ENCODE assay signal across 1 cellular context in the genomic region with DNA sequence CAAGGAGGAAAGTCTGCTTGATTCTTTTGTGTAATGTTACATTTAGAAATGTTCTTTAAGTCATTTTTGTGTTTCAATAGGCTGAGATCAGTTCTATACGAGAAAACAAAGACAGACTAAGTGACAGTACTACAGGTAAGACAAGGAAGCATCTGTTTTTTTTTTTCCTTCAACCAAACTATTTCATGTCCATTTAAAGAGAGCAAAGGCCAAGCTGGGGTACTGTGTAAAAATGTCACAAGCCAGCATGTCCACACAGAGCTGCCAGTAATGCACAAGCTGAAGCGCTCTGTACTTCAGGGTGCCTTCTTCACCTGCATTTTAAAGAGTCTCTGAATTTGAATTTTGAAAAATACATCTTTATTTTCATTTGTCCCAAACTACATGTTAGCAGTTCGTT.
A peak's percentile ranks its signal among the peaks of the same experiment; 100 is the strongest.
TF ChIP-seq lines count a peak whose summit lies in the region.

No MANE protein-coding gene starts in this region.

TF ChIP-seq in HepG2, 621 proteins besides CTCF, POLR2A, EP300 and RAD21 (continued from another document and continues in another):
- TF ChIP-seq HIC2 (CRISPR knock-in tag; IDR thresholded peaks at IDR 0.05; ENCODE audit: low read depth) = no peak
- TF ChIP-seq XRCC5 (optimal IDR thresholded peaks at IDR 0.05; ENCODE audit: low read length) = no peak
- no peak for TF ChIP-seq MZF1 (CRISPR knock-in tag; IDR thresholded peaks at IDR 0.05; ENCODE audit: borderline replicate concordance)
- TF ChIP-seq RERE (CRISPR knock-in tag; IDR thresholded peaks at IDR 0.05; ENCODE audit: low read depth) = no peak
- TF ChIP-seq U2AF2 (IDR thresholded peaks at IDR 0.05; ENCODE audit: low read depth, low read length) = no peak
- 0 out of 2 replicates have a peak, but pooled peaks have one; percentile 47 for TF ChIP-seq ELF3 (CRISPR knock-in tag; IDR thresholded peaks at IDR 0.05)
- 0 out of 2 replicates have a peak, but pooled peaks have one; percentile 13 for TF ChIP-seq HNF4A (CRISPR knock-in tag; IDR thresholded peaks at IDR 0.05)
- no peak for TF ChIP-seq KDM5B (CRISPR knock-in tag; IDR thresholded peaks at IDR 0.05; ENCODE audit: borderline replicate concordance)
- no peak for TF ChIP-seq ZNF160 (CRISPR knock-in tag; IDR thresholded peaks at IDR 0.05)
- no peak for TF ChIP-seq HNRNPH1 (optimal IDR thresholded peaks at IDR 0.05; ENCODE audit: low read depth, low read length)
- TF ChIP-seq, protein P1, sequence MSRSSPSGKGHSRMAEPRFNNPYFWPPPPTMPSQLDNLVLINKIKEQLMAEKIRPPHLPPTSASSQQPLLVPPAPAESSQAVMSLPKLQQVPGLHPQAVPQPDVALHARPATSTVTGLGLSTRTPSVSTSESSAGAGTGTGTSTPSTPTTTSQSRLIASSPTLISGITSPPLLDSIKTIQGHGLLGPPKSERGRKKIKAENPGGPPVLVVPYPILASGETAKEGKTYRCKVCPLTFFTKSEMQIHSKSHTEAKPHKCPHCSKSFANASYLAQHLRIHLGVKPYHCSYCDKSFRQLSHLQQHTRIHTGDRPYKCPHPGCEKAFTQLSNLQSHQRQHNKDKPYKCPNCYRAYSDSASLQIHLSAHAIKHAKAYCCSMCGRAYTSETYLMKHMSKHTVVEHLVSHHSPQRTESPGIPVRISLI (CRISPR knock-in tag; IDR thresholded peaks at IDR 0.05; ENCODE audit: borderline replicate concordance) = peak; percentile 87
- TF ChIP-seq ZNF547 (CRISPR knock-in tag; IDR thresholded peaks at IDR 0.05) = no peak
- TF ChIP-seq ZMYM3 (CRISPR knock-in tag; IDR thresholded peaks at IDR 0.05) = no peak
- no peak for TF ChIP-seq ETV6 (CRISPR knock-in tag; conservative IDR thresholded peaks at IDR 0.05)
- no peak for TF ChIP-seq ZNF790 (CRISPR knock-in tag; IDR thresholded peaks at IDR 0.05; ENCODE audit: borderline replicate concordance)
- 0 out of 2 replicates have a peak, but pooled peaks have one; percentile 9 for TF ChIP-seq ARID5B (CRISPR knock-in tag; IDR thresholded peaks at IDR 0.05)
- TF ChIP-seq, protein P2, sequence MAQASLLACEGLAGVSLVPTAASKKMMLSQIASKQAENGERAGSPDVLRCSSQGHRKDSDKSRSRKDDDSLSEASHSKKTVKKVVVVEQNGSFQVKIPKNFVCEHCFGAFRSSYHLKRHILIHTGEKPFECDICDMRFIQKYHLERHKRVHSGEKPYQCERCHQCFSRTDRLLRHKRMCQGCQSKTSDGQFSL (CRISPR knock-in tag; IDR thresholded peaks at IDR 0.05) = no peak
- TF ChIP-seq ZNF207 (IDR thresholded peaks at IDR 0.05; ENCODE audit: borderline replicate concordance) = no peak
- TF ChIP-seq TCF12 (IDR thresholded peaks at IDR 0.05) = no peak
- TF ChIP-seq TCF12 (CRISPR knock-in tag; IDR thresholded peaks at IDR 0.05) = no peak
- TF ChIP-seq RBAK (CRISPR knock-in tag; IDR thresholded peaks at IDR 0.05) = no peak
- no peak for TF ChIP-seq PRMT3 (CRISPR knock-in tag; IDR thresholded peaks at IDR 0.05; ENCODE audit: borderline replicate concordance, low read depth)
- no peak for TF ChIP-seq ZKSCAN8 (CRISPR knock-in tag; IDR thresholded peaks at IDR 0.05; ENCODE audit: borderline replicate concordance)
- TF ChIP-seq ZNF607 (CRISPR knock-in tag; IDR thresholded peaks at IDR 0.05; ENCODE audit: borderline replicate concordance) = no peak
- TF ChIP-seq ZNF296 (CRISPR knock-in tag; conservative IDR thresholded peaks at IDR 0.05) = no peak
- no peak for TF ChIP-seq GABPB1 (CRISPR knock-in tag; IDR thresholded peaks at IDR 0.05)
- TF ChIP-seq CHD2 (IDR thresholded peaks at IDR 0.05; ENCODE audit: low read depth, low read length) = no peak
- TF ChIP-seq SAP130 (CRISPR knock-in tag; IDR thresholded peaks at IDR 0.05; ENCODE audit: low read depth) = peak; percentile 20; the same call in 1 of the 2 replicates
- TF ChIP-seq NCOA1 (CRISPR knock-in tag; IDR thresholded peaks at IDR 0.05) = no peak
- TF ChIP-seq ZNF326 (CRISPR knock-in tag; IDR thresholded peaks at IDR 0.05; ENCODE audit: borderline replicate concordance) = no peak
- no peak for TF ChIP-seq ATF4 (CRISPR knock-in tag; IDR thresholded peaks at IDR 0.05)
- TF ChIP-seq ZNF562 (CRISPR knock-in tag; IDR thresholded peaks at IDR 0.05; ENCODE audit: borderline replicate concordance) = no peak
- TF ChIP-seq ATF1 (CRISPR knock-in tag; IDR thresholded peaks at IDR 0.05) = no peak
- TF ChIP-seq KAT7 (CRISPR knock-in tag; IDR thresholded peaks at IDR 0.05; ENCODE audit: borderline replicate concordance) = no peak
- TF ChIP-seq SSRP1 (CRISPR knock-in tag; IDR thresholded peaks at IDR 0.05) = no peak
- TF ChIP-seq, protein P3, sequence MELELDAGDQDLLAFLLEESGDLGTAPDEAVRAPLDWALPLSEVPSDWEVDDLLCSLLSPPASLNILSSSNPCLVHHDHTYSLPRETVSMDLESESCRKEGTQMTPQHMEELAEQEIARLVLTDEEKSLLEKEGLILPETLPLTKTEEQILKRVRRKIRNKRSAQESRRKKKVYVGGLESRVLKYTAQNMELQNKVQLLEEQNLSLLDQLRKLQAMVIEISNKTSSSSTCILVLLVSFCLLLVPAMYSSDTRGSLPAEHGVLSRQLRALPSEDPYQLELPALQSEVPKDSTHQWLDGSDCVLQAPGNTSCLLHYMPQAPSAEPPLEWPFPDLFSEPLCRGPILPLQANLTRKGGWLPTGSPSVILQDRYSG (CRISPR knock-in tag; IDR thresholded peaks at IDR 0.05) = no peak
- peak; percentile 78; the same call in 1 of the 2 replicates for TF ChIP-seq ZNF292 (CRISPR knock-in tag; IDR thresholded peaks at IDR 0.05; ENCODE audit: borderline replicate concordance, low read depth)
- TF ChIP-seq DMAP1 (CRISPR knock-in tag; IDR thresholded peaks at IDR 0.05) = no peak
- TF ChIP-seq ZNF263 (CRISPR knock-in tag; IDR thresholded peaks at IDR 0.05) = no peak
- TF ChIP-seq PPARG (CRISPR knock-in tag; conservative IDR thresholded peaks at IDR 0.05) = peak; percentile 35; the same call in 1 of the 2 replicates
- TF ChIP-seq THRA (CRISPR knock-in tag; IDR thresholded peaks at IDR 0.05; ENCODE audit: borderline replicate concordance) = no peak
- TF ChIP-seq, protein P4, sequence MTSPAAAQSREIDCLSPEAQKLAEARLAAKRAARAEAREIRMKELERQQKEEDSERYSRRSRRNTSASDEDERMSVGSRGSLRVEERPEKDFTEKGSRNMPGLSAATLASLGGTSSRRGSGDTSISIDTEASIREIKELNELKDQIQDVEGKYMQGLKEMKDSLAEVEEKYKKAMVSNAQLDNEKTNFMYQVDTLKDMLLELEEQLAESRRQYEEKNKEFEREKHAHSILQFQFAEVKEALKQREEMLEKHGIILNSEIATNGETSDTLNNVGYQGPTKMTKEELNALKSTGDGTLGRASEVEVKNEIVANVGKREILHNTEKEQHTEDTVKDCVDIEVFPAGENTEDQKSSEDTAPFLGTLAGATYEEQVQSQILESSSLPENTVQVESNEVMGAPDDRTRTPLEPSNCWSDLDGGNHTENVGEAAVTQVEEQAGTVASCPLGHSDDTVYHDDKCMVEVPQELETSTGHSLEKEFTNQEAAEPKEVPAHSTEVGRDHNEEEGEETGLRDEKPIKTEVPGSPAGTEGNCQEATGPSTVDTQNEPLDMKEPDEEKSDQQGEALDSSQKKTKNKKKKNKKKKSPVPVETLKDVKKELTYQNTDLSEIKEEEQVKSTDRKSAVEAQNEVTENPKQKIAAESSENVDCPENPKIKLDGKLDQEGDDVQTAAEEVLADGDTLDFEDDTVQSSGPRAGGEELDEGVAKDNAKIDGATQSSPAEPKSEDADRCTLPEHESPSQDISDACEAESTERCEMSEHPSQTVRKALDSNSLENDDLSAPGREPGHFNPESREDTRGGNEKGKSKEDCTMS (CRISPR knock-in tag; conservative IDR thresholded peaks at IDR 0.05) = no peak
- TF ChIP-seq, protein P5, sequence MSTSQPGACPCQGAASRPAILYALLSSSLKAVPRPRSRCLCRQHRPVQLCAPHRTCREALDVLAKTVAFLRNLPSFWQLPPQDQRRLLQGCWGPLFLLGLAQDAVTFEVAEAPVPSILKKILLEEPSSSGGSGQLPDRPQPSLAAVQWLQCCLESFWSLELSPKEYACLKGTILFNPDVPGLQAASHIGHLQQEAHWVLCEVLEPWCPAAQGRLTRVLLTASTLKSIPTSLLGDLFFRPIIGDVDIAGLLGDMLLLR (CRISPR knock-in tag; IDR thresholded peaks at IDR 0.05) = no peak
- TF ChIP-seq KMT2A (CRISPR knock-in tag; IDR thresholded peaks at IDR 0.05) = no peak
- no peak for TF ChIP-seq SALL2 (CRISPR knock-in tag; IDR thresholded peaks at IDR 0.05)
